ENCODE assay signal across 1 cellular context in genomic region chr2:226618875-226619605, GRCh38.
TF ChIP-seq lines count a peak whose summit lies in the region.

No MANE protein-coding gene starts in this region.

TF ChIP-seq in HepG2, 621 proteins besides CTCF, POLR2A, EP300 and RAD21 (continued from another document and continues in another):
- TF ChIP-seq, protein P1, sequence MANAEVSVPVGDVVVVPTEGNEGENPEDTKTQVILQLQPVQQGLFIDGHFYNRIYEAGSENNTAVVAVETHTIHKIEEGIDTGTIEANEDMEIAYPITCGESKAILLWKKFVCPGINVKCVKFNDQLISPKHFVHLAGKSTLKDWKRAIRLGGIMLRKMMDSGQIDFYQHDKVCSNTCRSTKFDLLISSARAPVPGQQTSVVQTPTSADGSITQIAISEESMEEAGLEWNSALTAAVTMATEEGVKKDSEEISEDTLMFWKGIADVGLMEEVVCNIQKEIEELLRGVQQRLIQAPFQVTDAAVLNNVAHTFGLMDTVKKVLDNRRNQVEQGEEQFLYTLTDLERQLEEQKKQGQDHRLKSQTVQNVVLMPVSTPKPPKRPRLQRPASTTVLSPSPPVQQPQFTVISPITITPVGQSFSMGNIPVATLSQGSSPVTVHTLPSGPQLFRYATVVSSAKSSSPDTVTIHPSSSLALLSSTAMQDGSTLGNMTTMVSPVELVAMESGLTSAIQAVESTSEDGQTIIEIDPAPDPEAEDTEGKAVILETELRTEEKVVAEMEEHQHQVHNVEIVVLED (CRISPR knock-in tag; IDR thresholded peaks at IDR 0.05; ENCODE audit: borderline replicate concordance): peak; percentile 54; the same call in 1 of the 2 replicates
- peak; percentile 98 for TF ChIP-seq ASH2L (IDR thresholded peaks at IDR 0.05; ENCODE audit: insufficient read length, low read depth, low read length)
- peak; percentile 56 for TF ChIP-seq TEAD3 (CRISPR knock-in tag; optimal IDR thresholded peaks at IDR 0.05; ENCODE audit: borderline replicate concordance)
- TF ChIP-seq DR1 (CRISPR knock-in tag; IDR thresholded peaks at IDR 0.05): no peak
- peak; percentile 91 for TF ChIP-seq FOXA3 (CRISPR knock-in tag; IDR thresholded peaks at IDR 0.05)
- TF ChIP-seq, protein P2, sequence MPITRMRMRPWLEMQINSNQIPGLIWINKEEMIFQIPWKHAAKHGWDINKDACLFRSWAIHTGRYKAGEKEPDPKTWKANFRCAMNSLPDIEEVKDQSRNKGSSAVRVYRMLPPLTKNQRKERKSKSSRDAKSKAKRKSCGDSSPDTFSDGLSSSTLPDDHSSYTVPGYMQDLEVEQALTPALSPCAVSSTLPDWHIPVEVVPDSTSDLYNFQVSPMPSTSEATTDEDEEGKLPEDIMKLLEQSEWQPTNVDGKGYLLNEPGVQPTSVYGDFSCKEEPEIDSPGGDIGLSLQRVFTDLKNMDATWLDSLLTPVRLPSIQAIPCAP (CRISPR knock-in tag; IDR thresholded peaks at IDR 0.05; ENCODE audit: low read depth): no peak
- peak; percentile 59; the same call in 1 of the 2 replicates for TF ChIP-seq FOXA1 (IDR thresholded peaks at IDR 0.05)
- peak; percentile 70 for TF ChIP-seq FOXA1 (CRISPR knock-in tag; IDR thresholded peaks at IDR 0.05)
- no peak for TF ChIP-seq ZNF891 (CRISPR knock-in tag; IDR thresholded peaks at IDR 0.05)
- TF ChIP-seq NFYB (CRISPR knock-in tag; IDR thresholded peaks at IDR 0.05): no peak
- peak; percentile 77; the same call in 1 of the 2 replicates for TF ChIP-seq ARNT2 (CRISPR knock-in tag; IDR thresholded peaks at IDR 0.05; ENCODE audit: low read depth)
- TF ChIP-seq HOXA9 (CRISPR knock-in tag; IDR thresholded peaks at IDR 0.05; ENCODE audit: borderline replicate concordance): no peak
- TF ChIP-seq ELK4 (CRISPR knock-in tag; IDR thresholded peaks at IDR 0.05; ENCODE audit: borderline replicate concordance): no peak
- peak; percentile 84; the same call in 1 of the 2 replicates for TF ChIP-seq ZNF749 (CRISPR knock-in tag; IDR thresholded peaks at IDR 0.05; ENCODE audit: borderline replicate concordance)
- TF ChIP-seq MEIS1 (CRISPR knock-in tag; IDR thresholded peaks at IDR 0.05; ENCODE audit: borderline replicate concordance): no peak; the same call in 1 of the 2 replicates
- peak; percentile 82; the same call in 1 of the 2 replicates for TF ChIP-seq ZNF710 (CRISPR knock-in tag; IDR thresholded peaks at IDR 0.05; ENCODE audit: borderline replicate concordance)
- no peak for TF ChIP-seq REL (CRISPR knock-in tag; conservative IDR thresholded peaks at IDR 0.05)
- TF ChIP-seq, protein P3, sequence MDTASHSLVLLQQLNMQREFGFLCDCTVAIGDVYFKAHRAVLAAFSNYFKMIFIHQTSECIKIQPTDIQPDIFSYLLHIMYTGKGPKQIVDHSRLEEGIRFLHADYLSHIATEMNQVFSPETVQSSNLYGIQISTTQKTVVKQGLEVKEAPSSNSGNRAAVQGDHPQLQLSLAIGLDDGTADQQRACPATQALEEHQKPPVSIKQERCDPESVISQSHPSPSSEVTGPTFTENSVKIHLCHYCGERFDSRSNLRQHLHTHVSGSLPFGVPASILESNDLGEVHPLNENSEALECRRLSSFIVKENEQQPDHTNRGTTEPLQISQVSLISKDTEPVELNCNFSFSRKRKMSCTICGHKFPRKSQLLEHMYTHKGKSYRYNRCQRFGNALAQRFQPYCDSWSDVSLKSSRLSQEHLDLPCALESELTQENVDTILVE (CRISPR knock-in tag; IDR thresholded peaks at IDR 0.05): peak; percentile 52; the same call in 1 of the 2 replicates
- TF ChIP-seq FIP1L1 (IDR thresholded peaks at IDR 0.05; ENCODE audit: borderline replicate concordance, insufficient read depth, low read depth, low read length): no peak
- TF ChIP-seq ZNF446 (CRISPR knock-in tag; IDR thresholded peaks at IDR 0.05): no peak
- TF ChIP-seq NCOR1 (IDR thresholded peaks at IDR 0.05; ENCODE audit: borderline replicate concordance, low read length): peak; percentile 100
- no peak for TF ChIP-seq ZNF703 (CRISPR knock-in tag; IDR thresholded peaks at IDR 0.05; ENCODE audit: borderline replicate concordance)
- TF ChIP-seq ZNF879 (CRISPR knock-in tag; IDR thresholded peaks at IDR 0.05): no peak
- peak; percentile 70; the same call in 1 of the 2 replicates for TF ChIP-seq NFKBIZ (CRISPR knock-in tag; IDR thresholded peaks at IDR 0.05)
- TF ChIP-seq ZNF788 (CRISPR knock-in tag; IDR thresholded peaks at IDR 0.05; ENCODE audit: borderline replicate concordance): no peak
- no peak for TF ChIP-seq ZSCAN30 (CRISPR knock-in tag; IDR thresholded peaks at IDR 0.05)
- no peak for TF ChIP-seq ZSCAN20 (CRISPR knock-in tag; IDR thresholded peaks at IDR 0.05; ENCODE audit: borderline replicate concordance)
- no peak for TF ChIP-seq NPAS2 (CRISPR knock-in tag; IDR thresholded peaks at IDR 0.05; ENCODE audit: borderline replicate concordance)
- no peak for TF ChIP-seq ZNF770 (CRISPR knock-in tag; IDR thresholded peaks at IDR 0.05)
- TF ChIP-seq, protein P4, sequence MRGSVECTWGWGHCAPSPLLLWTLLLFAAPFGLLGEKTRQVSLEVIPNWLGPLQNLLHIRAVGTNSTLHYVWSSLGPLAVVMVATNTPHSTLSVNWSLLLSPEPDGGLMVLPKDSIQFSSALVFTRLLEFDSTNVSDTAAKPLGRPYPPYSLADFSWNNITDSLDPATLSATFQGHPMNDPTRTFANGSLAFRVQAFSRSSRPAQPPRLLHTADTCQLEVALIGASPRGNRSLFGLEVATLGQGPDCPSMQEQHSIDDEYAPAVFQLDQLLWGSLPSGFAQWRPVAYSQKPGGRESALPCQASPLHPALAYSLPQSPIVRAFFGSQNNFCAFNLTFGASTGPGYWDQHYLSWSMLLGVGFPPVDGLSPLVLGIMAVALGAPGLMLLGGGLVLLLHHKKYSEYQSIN (CRISPR knock-in tag; IDR thresholded peaks at IDR 0.05; ENCODE audit: borderline replicate concordance): no peak
- TF ChIP-seq ZSCAN29 (CRISPR knock-in tag; conservative IDR thresholded peaks at IDR 0.05): no peak
- TF ChIP-seq RBAK (CRISPR knock-in tag; IDR thresholded peaks at IDR 0.05): no peak
- TF ChIP-seq AHR (CRISPR knock-in tag; IDR thresholded peaks at IDR 0.05): no peak; the same call in 1 of the 2 replicates
- TF ChIP-seq ZBTB8A (CRISPR knock-in tag; IDR thresholded peaks at IDR 0.05; ENCODE audit: borderline replicate concordance, low read depth): no peak
- no peak for TF ChIP-seq ZNF841 (CRISPR knock-in tag; IDR thresholded peaks at IDR 0.05; ENCODE audit: borderline replicate concordance)
- TF ChIP-seq ESRRA (CRISPR knock-in tag; IDR thresholded peaks at IDR 0.05; ENCODE audit: low read depth): peak; percentile 77; the same call in 1 of the 2 replicates
- TF ChIP-seq ZNF672 (CRISPR knock-in tag; IDR thresholded peaks at IDR 0.05): no peak
- no peak for TF ChIP-seq ZNF280B (CRISPR knock-in tag; IDR thresholded peaks at IDR 0.05; ENCODE audit: borderline replicate concordance)
- TF ChIP-seq, protein P5, sequence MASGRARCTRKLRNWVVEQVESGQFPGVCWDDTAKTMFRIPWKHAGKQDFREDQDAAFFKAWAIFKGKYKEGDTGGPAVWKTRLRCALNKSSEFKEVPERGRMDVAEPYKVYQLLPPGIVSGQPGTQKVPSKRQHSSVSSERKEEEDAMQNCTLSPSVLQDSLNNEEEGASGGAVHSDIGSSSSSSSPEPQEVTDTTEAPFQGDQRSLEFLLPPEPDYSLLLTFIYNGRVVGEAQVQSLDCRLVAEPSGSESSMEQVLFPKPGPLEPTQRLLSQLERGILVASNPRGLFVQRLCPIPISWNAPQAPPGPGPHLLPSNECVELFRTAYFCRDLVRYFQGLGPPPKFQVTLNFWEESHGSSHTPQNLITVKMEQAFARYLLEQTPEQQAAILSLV (CRISPR knock-in tag; IDR thresholded peaks at IDR 0.05; ENCODE audit: borderline replicate concordance): no peak
- no peak for TF ChIP-seq ZNF136 (CRISPR knock-in tag; IDR thresholded peaks at IDR 0.05; ENCODE audit: low read depth)
- TF ChIP-seq HNRNPL (IDR thresholded peaks at IDR 0.05; ENCODE audit: low read depth, low read length): no peak
- TF ChIP-seq ZNF256 (CRISPR knock-in tag; conservative IDR thresholded peaks at IDR 0.05): no peak
- TF ChIP-seq, protein P6, sequence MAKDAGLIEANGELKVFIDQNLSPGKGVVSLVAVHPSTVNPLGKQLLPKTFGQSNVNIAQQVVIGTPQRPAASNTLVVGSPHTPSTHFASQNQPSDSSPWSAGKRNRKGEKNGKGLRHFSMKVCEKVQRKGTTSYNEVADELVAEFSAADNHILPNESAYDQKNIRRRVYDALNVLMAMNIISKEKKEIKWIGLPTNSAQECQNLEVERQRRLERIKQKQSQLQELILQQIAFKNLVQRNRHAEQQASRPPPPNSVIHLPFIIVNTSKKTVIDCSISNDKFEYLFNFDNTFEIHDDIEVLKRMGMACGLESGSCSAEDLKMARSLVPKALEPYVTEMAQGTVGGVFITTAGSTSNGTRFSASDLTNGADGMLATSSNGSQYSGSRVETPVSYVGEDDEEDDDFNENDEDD (CRISPR knock-in tag; IDR thresholded peaks at IDR 0.05; ENCODE audit: borderline replicate concordance): peak; percentile 18; the same call in 1 of the 2 replicates
- TF ChIP-seq RFXAP (CRISPR knock-in tag; IDR thresholded peaks at IDR 0.05; ENCODE audit: borderline replicate concordance): no peak
- TF ChIP-seq ERF (CRISPR knock-in tag; IDR thresholded peaks at IDR 0.05): peak; percentile 88
- TF ChIP-seq ELF3 (CRISPR knock-in tag; IDR thresholded peaks at IDR 0.05): peak; percentile 97
- no peak for TF ChIP-seq PHB2 (IDR thresholded peaks at IDR 0.05; ENCODE audit: partially characterized antibody)
- TF ChIP-seq ATF6 (CRISPR knock-in tag; conservative IDR thresholded peaks at IDR 0.05): 0 out of 2 replicates have a peak, but pooled peaks have one; percentile 60
- TF ChIP-seq ZNF329 (CRISPR knock-in tag; IDR thresholded peaks at IDR 0.05; ENCODE audit: low read depth): no peak
- TF ChIP-seq, protein P7, sequence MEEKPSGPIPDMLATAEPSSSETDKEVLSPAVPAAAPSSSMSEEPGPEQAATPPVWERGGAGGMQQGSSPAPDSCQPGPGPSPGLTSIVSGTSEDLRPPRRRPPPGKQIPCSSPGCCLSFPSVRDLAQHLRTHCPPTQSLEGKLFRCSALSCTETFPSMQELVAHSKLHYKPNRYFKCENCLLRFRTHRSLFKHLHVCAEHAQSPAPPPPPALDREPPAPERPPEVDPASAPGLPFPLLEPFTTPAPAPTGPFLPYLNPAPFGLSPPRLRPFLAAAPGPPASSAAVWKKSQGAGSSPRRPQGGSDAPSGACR (CRISPR knock-in tag; IDR thresholded peaks at IDR 0.05): peak; percentile 86
- TF ChIP-seq AGO2 (optimal IDR thresholded peaks at IDR 0.05; ENCODE audit: low read depth, low read length): no peak
